In the genomic region with DNA sequence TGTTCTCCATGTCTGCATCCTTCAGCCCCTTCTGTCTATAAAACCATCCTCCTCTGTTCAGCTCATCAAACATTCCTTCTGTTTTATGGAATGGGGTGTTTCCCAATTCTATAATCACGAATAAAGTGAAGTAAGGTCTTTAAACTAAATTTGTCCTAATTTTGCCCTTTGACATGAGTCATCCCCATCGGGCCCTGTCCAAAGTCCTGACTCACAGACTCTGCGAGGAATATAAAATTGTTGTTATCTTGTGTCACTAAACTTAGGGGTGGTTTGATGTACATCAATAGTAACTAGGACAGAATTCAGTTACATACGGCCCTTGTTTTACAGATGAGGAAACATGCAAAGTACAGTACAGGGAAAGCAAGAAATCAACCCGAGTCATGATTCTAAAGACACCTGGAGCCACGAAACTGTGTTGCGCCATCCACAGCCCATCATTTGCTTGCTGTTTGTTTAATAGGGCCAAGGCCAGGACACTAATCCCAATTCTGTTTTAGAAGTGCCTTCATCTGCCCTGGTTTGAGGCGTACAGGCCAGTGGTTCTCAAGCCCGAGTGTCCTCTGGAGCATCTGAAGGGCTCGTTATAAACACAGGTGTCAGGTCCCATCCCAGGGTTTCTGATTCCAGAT, we compare ENCODE assay signal across 9 cellular contexts. TPM values are rescaled to one million over a fixed set of nuclear protein-coding genes. Genes with fewer than 3 reads are reported as not detected.
A peak's percentile ranks its signal among the peaks of the same experiment; 100 is the strongest.
DNase-seq lines count a peak whose midpoint lies in the region; ATAC-seq, FAIRE-seq and TF ChIP-seq lines count a peak whose summit lies in the region.
"Had no signal": no experiment of that assay in that cellular context is flagged by ENCODE, and none has a peak within 500 bp of the region (broad histone marks: within the 10 kb centered on the region; RNA-seq: fewer than 3 reads in every experiment).

No MANE protein-coding gene starts in this region.

- intact Hi-C loops in spleen (cut with DNase I; ENCODE audit: low total_unique reads) = no loop called here

- peak; percentile 5 for FAIRE-seq in GM12891 (lab: Jason Lieb, UNC)

- DNase-seq in GM12891 (ENCODE audit: insufficient read length, low spot score) = no peak
- DNase-seq in RPMI7951 (ENCODE audit: low read depth) = peak; percentile 42
- DNase-seq in spleen = no peak
- no peak for DNase-seq in medulla oblongata (ENCODE audit: extremely low spot score)
- no peak for DNase-seq in GM10266 (ENCODE audit: extremely low spot score)
- DNase-seq in Ammon's horn (ENCODE audit: low spot score) = no peak
- DNase-seq: nephron progenitor cell had no signal

- TF ChIP-seq CTCF in gastroesophageal sphincter (IDR thresholded peaks at IDR 0.05) (no peak), spleen (IDR thresholded peaks at IDR 0.05 in 8 of 11, conservative IDR thresholded peaks at IDR 0.05 in 3 of 11) (no peak), GM10266 (IDR thresholded peaks at IDR 0.05; ENCODE audit: control insufficient read depth, insufficient read depth, low read depth, missing control alignments) (no peak)

- no peaks in the 10 kb centered on the region for H3K9me3 ChIP-seq in gastroesophageal sphincter
- no peaks in the 10 kb centered on the region for H3K9me3 ChIP-seq in spleen

- ATAC-seq in gastroesophageal sphincter (no peak), GM19452 (IDR thresholded peaks at IDR 0.05; ENCODE audit: unreplicated experiment) (no peak)

- 60 to 90% methylated on average over 5 to 10 of the region's 10 CpGs for WGBS in gastroesophageal sphincter (ENCODE audit: low coverage in 1 of 2), 2 donors
- 74 to 85% (median 82%) methylated on average over 10 of the region's 10 CpGs for WGBS in spleen, 5 donors

- peaks cover 13 to 85% (median 72%) of the 10 kb centered on the region in 3 donors for H3K4me1 ChIP-seq in gastroesophageal sphincter
- H3K4me1 ChIP-seq in spleen = peaks cover 53 to 87% (median 85%) of the 10 kb centered on the region in 6 donors

- TF ChIP-seq POLR2A in GM12891 (IDR thresholded peaks at IDR 0.05; ENCODE audit: low read depth, low read length) = no peak
- no peak for TF ChIP-seq POLR2A in gastroesophageal sphincter (IDR thresholded peaks at IDR 0.05)
- TF ChIP-seq POLR2A in spleen (IDR thresholded peaks at IDR 0.05) = no peak

- no peaks in the 10 kb centered on the region for H3K27me3 ChIP-seq in gastroesophageal sphincter
- no peaks in the 10 kb centered on the region for H3K27me3 ChIP-seq in spleen (replicated peaks in 1 of 7)

- H3K36me3 ChIP-seq in gastroesophageal sphincter (no peaks in the 10 kb centered on the region), spleen (peaks cover 0 to 16% (median 0%) of the 10 kb centered on the region in 6 donors)

- TF ChIP-seq EP300 in gastroesophageal sphincter (IDR thresholded peaks at IDR 0.05) = no peak

- no peak overlapping the region for H3K4me3 ChIP-seq in gastroesophageal sphincter
- peak overlapping the region in 1 of 8 donors; percentile 96 for H3K4me3 ChIP-seq in spleen

- H3K27ac ChIP-seq in gastroesophageal sphincter (peak overlapping the region; percentile 75 to 97 (median 96)), spleen (peak overlapping the region in 6 of 8 donors; percentile 74 to 98 (median 93))

TF ChIP-seq in GM12891, 5 proteins besides CTCF, POLR2A, EP300 and RAD21:
- TF ChIP-seq TAF1 (IDR thresholded peaks at IDR 0.05; ENCODE audit: low read depth, low read length) (no peak), POU2F2 (IDR thresholded peaks at IDR 0.05; ENCODE audit: low read depth, low read length) (no peak), PAX5 (IDR thresholded peaks at IDR 0.05; ENCODE audit: insufficient read depth, low read length, severe bottlenecking) (no peak), SPI1 (IDR thresholded peaks at IDR 0.05; ENCODE audit: low read depth, low read length) (no peak), POLR2AphosphoS5 (IDR thresholded peaks at IDR 0.05; ENCODE audit: low read depth, low read length) (no peak)

RNA-seq across cellular contexts. Expression of gene ACSS1, which starts 2.8 kb away (rescaled TPM):
- 10.7 TPM for polyA plus RNA-seq in GM12891 (2012; ENCODE audit: low read depth, missing spikeins)
- total RNA-seq in RPMI7951 (2014; rRNA removed; shearing (Covaris generic)) = 1.6 and 2.0 TPM in 2 replicates
- 100 to 1,000 TPM in 1 of 4 donors, 10 to 100 TPM in 3; 44.7 to 105 (median 61.6) TPM for total RNA-seq in gastroesophageal sphincter
- total RNA-seq in spleen = 10 to 100 TPM; 34.0 to 50.8 (median 41.3) TPM
- 10 to 100 TPM; 20.3 to 26.8 (median 26.3) TPM for polyA plus RNA-seq in spleen

RNA-seq across cellular contexts. Expression of gene VSX1, which starts 26.8 kb away (rescaled TPM):
- not detected for polyA plus RNA-seq in GM12891 (2012; ENCODE audit: low read depth, missing spikeins)
- 2.8 and 3.8 TPM in 2 replicates for total RNA-seq in RPMI7951 (2014; rRNA removed; shearing (Covaris generic))
- not detected for total RNA-seq in gastroesophageal sphincter
- total RNA-seq in spleen = not detected
- not detected for polyA plus RNA-seq in spleen

Comparison
In these comparisons a context has a peak if more than half of its experiments do, and no peak if none do; other contexts are left out.
1. RNA of gene ACSS1, which starts 2.8 kb away (total RNA-seq): 44.7 to 105 TPM in gastroesophageal sphincter and 34.0 to 50.8 TPM in spleen; 1.6 to 2.0 TPM in RPMI7951; every median in the first group is over 10 times any median in the second.